20 cellular contexts compared by ENCODE assay signal in the genomic region with DNA sequence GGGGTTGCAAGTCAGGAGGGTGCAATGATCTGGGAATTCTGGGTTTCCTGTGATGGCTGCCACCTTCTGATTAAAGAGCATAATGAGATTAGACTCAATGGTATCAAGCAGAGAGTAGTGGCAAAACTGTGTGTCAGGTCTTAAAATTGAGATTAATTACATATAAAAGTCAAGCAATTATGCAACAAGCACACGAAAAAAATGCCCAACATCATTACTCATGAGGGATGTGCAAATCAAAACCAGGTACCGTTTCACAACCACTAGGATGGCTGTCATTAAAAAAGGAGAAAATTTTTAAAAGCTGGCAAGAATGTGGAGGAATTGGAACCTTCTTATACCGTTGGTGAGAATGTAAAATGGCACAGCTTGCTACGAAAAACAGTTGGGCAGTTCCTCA.
A peak's percentile ranks its signal among the peaks of the same experiment; 100 is the strongest.
DNase-seq lines count a peak whose midpoint lies in the region; TF ChIP-seq lines count a peak whose summit lies in the region.
"Had no signal": no experiment of that assay in that cellular context is flagged by ENCODE, and none has a peak within 500 bp of the region (broad histone marks: within the 10 kb centered on the region; RNA-seq: fewer than 3 reads in every experiment).

No MANE protein-coding gene starts in this region.

- no peaks in the 10 kb centered on the region for H3K27me3 ChIP-seq in A673 (replicated peaks; ENCODE audit: insufficient read depth, low read depth, low read length, poor library complexity)
- H3K27me3 ChIP-seq: BE2C had no signal

- TF ChIP-seq CTCF in A673 (conservative IDR thresholded peaks at IDR 0.05; ENCODE audit: low read depth, low read length) (no peak), foreskin fibroblast (IDR thresholded peaks at IDR 0.05; ENCODE audit: low read depth, low read length) (no peak)

- intact Hi-C loops in A673 (cut with micrococcal nuclease; ENCODE audit: unreplicated experiment) (no loop called here), posterior vena cava (cut with DNase I) (no loop called here)

- CTCF ChIA-PET in A673 (lab: Charles Lee), result no interaction called here

- no peak overlapping the region for H3K27ac ChIP-seq in A673 (ENCODE audit: low read depth, low read length, poor library complexity, severe bottlenecking)
- H3K27ac ChIP-seq: SK-N-MC had no signal

- no peaks in the 10 kb centered on the region for H3K9me3 ChIP-seq in A673 (ENCODE audit: low read depth, low read length, poor library complexity, severe bottlenecking)
- H3K9me3 ChIP-seq: BE2C had no signal

- no peaks in the 10 kb centered on the region for H3K36me3 ChIP-seq in A673 (ENCODE audit: insufficient read depth, low read length, poor library complexity, severe bottlenecking)
- H3K36me3 ChIP-seq: BE2C had no signal

- BruUV-seq in A673 (replicated peaks; lab: Mats Ljungman, UMichigan), result no TSS peak

- POLR2A ChIA-PET in A673 (lab: Charles Lee; ENCODE audit: low non-redundant PET), result no interaction called here

- H3K4me3 ChIP-seq in A673 (ENCODE audit: low read depth, low read length, poor library complexity, severe bottlenecking), result no peak overlapping the region
- no peak overlapping the region for H3K4me3 ChIP-seq in foreskin fibroblast (ENCODE audit: low read depth in 1 of 2, low read length in 2 of 2)
- H3K4me3 ChIP-seq: GM23338, SK-N-MC had no signal

- DNase-seq in A673 (ENCODE audit: low spot score) (peak; percentile 32), HCEC 1CT (peak; percentile 9), amniotic epithelial cell (ENCODE audit: low read depth) (peak; percentile 45), foreskin fibroblast (peak; percentile 21 to 60), mesenteric fat pad (ENCODE audit: low spot score) (no peak), posterior vena cava (ENCODE audit: low spot score) (no peak), DMS53 treated with DMSO at 0.1 percent for 48 hours (lab: John Stamatoyannopoulos, UW; ENCODE audit: unreplicated experiment) (no peak), G401 (ENCODE audit: low spot score) (no peak)
- DNase-seq: BE2C; Calu3; CD4-positive, alpha-beta T cell; DND-41; GDM1; KBM-7; NCI-H1048; NCI-H1436 treated with DMSO at 0.1 percent for 48 hours; NCI-H2029 treated with DMSO at 0.1 percent for 48 hours; NCI-H510A had no signal

- H3K4me1 ChIP-seq in A673 (ENCODE audit: insufficient read depth, low read length, poor library complexity, severe bottlenecking), result peaks cover 4% of the 10 kb centered on the region
- H3K4me1 ChIP-seq: BE2C had no signal

- in situ Hi-C loops in G401 (cut with HindIII; ENCODE audit: low sequenced_read_pairs), result no loop called here

Comparison
In these comparisons a context has a peak if more than half of its experiments do, and no peak if none do; other contexts are left out.
1. DNase-seq: peak in A673 (single experiment), HCEC 1CT (single experiment), amniotic epithelial cell (single experiment) and foreskin fibroblast (2 of 2); none in mesenteric fat pad (single experiment), posterior vena cava (single experiment), DMS53 treated with DMSO at 0.1 percent for 48 hours (single experiment) and G401 (single experiment).